In the genomic region with DNA sequence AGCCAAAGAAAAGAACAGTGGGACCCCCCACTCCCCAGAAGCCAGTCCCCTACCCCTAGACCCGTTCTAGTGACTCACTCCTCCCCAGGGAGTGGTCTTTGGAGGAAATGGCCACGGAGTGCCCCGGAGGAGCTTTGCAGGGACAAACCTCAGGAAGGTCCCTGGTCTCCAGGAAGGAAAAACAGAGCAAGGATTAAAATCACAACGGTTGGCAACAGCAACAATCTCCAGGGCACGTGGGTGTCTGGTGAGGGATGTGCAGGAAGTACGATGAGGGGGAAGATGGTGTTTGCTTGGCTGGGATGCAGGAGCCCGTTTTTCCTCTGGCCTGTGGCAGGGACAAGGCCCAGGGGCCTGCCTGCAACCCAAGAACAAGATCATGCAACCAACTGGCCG, we compare ENCODE assay signal across 24 cellular contexts.
DNase-seq lines count a peak whose midpoint lies in the region; ATAC-seq and TF ChIP-seq lines count a peak whose summit lies in the region.
"Had no signal": no experiment of that assay in that cellular context is flagged by ENCODE, and none has a peak within 500 bp of the region (broad histone marks: within the 10 kb centered on the region; RNA-seq: fewer than 3 reads in every experiment).

No MANE protein-coding gene starts in this region.

- intact Hi-C loops in testis (cut with DNase I; ENCODE audit: low total_unique reads) = no loop called here

- no peaks in the 10 kb centered on the region for H3K9me3 Mint-ChIP-seq in chondrocyte (ENCODE audit: low read depth)
- H3K9me3 Mint-ChIP-seq: activated naive CD8-positive, alpha-beta T cell treated with anti-CD3 and anti-CD28 coated beads, Interleukin-2, amount 10 ng/mL, durations not matched to agents 7 days and 5 days; activated T-cell treated with anti-CD3 and anti-CD28 coated beads, Interleukin-2, amount 50 U/mL, for 4 hours; stimulated activated effector memory CD8-positive, alpha-beta T cell treated with anti-CD3 and anti-CD28 coated beads, Interleukin-12 subunit alpha, Interleukin-12 subunit beta, amount 100 ng/mL, for 72 hours; WTC11 had no signal

- no peak for TF ChIP-seq POLR2A in testis (IDR thresholded peaks at IDR 0.05)

- peaks cover 14% of the 10 kb centered on the region for H3K4me1 Mint-ChIP-seq in chondrocyte (ENCODE audit: low read depth)
- H3K4me1 Mint-ChIP-seq: activated CD8-positive, alpha-beta memory T cell treated with anti-CD3 and anti-CD28 coated beads, Interleukin-2, amount 10 ng/mL, durations not matched to agents 7 days and 5 days; activated naive CD8-positive, alpha-beta T cell treated with anti-CD3 and anti-CD28 coated beads, Interleukin-2, amount 10 ng/mL, durations not matched to agents 7 days and 5 days; stimulated activated effector memory CD8-positive, alpha-beta T cell treated with anti-CD3 and anti-CD28 coated beads, Interleukin-12 subunit alpha, Interleukin-12 subunit beta, amount 100 ng/mL, for 72 hours had no signal

- H3K4me3 ChIP-seq in BE2C (ENCODE audit: low read depth, low read length) = no peak overlapping the region
- no peak overlapping the region for H3K4me3 ChIP-seq in testis
- H3K4me3 ChIP-seq: BLaER1, left lung, SJSA1 had no signal

- peak overlapping the region; percentile 20 for H3K27ac Mint-ChIP-seq in chondrocyte (ENCODE audit: unreplicated experiment)
- H3K27ac Mint-ChIP-seq: activated CD8-positive, alpha-beta memory T cell treated with anti-CD3 and anti-CD28 coated beads, Interleukin-2, amount 10 ng/mL, durations not matched to agents 7 days and 5 days; activated naive CD8-positive, alpha-beta T cell treated with anti-CD3 and anti-CD28 coated beads, Interleukin-2, amount 10 ng/mL, durations not matched to agents 7 days and 5 days; stimulated activated effector memory CD8-positive, alpha-beta T cell treated with anti-CD3 and anti-CD28 coated beads, Interleukin-12 subunit alpha, Interleukin-12 subunit beta, amount 100 ng/mL, for 72 hours; WTC11 had no signal

- WGBS in testis, 2 donors = 36 to 40% methylated on average over 6 to 8 of the region's 8 CpGs

- no peak for ATAC-seq in GM18867 (IDR thresholded peaks at IDR 0.05; ENCODE audit: unreplicated experiment)
- ATAC-seq: activated CD8-positive, alpha-beta memory T cell treated with anti-CD3 and anti-CD28 coated beads, Interleukin-2, amount 10 ng/mL, durations not matched to agents 7 days and 5 days; activated T-cell treated with anti-CD3 and anti-CD28 coated beads, Interleukin-2, amount 50 U/mL, for 4 hours; HCT116; left lung; stimulated activated effector memory CD8-positive, alpha-beta T cell treated with anti-CD3 and anti-CD28 coated beads, Interleukin-12 subunit alpha, Interleukin-12 subunit beta, amount 100 ng/mL, for 72 hours had no signal

- no peaks in the 10 kb centered on the region for H3K4me1 ChIP-seq in BE2C
- peaks cover 4% of the 10 kb centered on the region for H3K4me1 ChIP-seq in testis
- H3K4me1 ChIP-seq: left lung, SJSA1 had no signal

- H3K27ac ChIP-seq in testis = no peak overlapping the region
- H3K27ac ChIP-seq: BLaER1, left lung, SJSA1 had no signal

- TF ChIP-seq CTCF in BE2C (IDR thresholded peaks at IDR 0.05; ENCODE audit: low read depth, low read length) (no peak), chondrocyte (IDR thresholded peaks at IDR 0.05) (no peak), testis (IDR thresholded peaks at IDR 0.05) (no peak)

- peaks cover 10% of the 10 kb centered on the region for H3K27me3 Mint-ChIP-seq in chondrocyte (ENCODE audit: low read depth)

- peak overlapping the region; percentile 12 for H3K4me3 Mint-ChIP-seq in chondrocyte (ENCODE audit: unreplicated experiment)
- H3K4me3 Mint-ChIP-seq: activated CD8-positive, alpha-beta memory T cell treated with anti-CD3 and anti-CD28 coated beads, Interleukin-2, amount 10 ng/mL, durations not matched to agents 7 days and 5 days; activated naive CD8-positive, alpha-beta T cell treated with anti-CD3 and anti-CD28 coated beads, Interleukin-2, amount 10 ng/mL, durations not matched to agents 7 days and 5 days; activated T-cell treated with anti-CD3 and anti-CD28 coated beads, Interleukin-2, amount 50 U/mL, for 4 hours; stimulated activated effector memory CD8-positive, alpha-beta T cell treated with anti-CD3 and anti-CD28 coated beads, Interleukin-12 subunit alpha, Interleukin-12 subunit beta, amount 100 ng/mL, for 72 hours; WTC11 had no signal

- no peaks in the 10 kb centered on the region for H3K36me3 ChIP-seq in BE2C
- no peaks in the 10 kb centered on the region for H3K36me3 ChIP-seq in testis (ENCODE audit: low read depth, missing control alignments)
- H3K36me3 ChIP-seq: BLaER1, left lung, SJSA1 had no signal

- no peaks in the 10 kb centered on the region for H3K9me3 ChIP-seq in BE2C
- no peaks in the 10 kb centered on the region for H3K9me3 ChIP-seq in testis
- H3K9me3 ChIP-seq: BLaER1, left lung, SJSA1 had no signal

- H3K36me3 Mint-ChIP-seq in chondrocyte (ENCODE audit: low read depth) = no peaks in the 10 kb centered on the region
- H3K36me3 Mint-ChIP-seq: activated CD8-positive, alpha-beta memory T cell treated with anti-CD3 and anti-CD28 coated beads, Interleukin-2, amount 10 ng/mL, durations not matched to agents 7 days and 5 days; activated naive CD8-positive, alpha-beta T cell treated with anti-CD3 and anti-CD28 coated beads, Interleukin-2, amount 10 ng/mL, durations not matched to agents 7 days and 5 days; stimulated activated effector memory CD8-positive, alpha-beta T cell treated with anti-CD3 and anti-CD28 coated beads, Interleukin-12 subunit alpha, Interleukin-12 subunit beta, amount 100 ng/mL, for 72 hours; WTC11 had no signal

- H3K27me3 ChIP-seq in BE2C = no peaks in the 10 kb centered on the region
- H3K27me3 ChIP-seq in testis = no peaks in the 10 kb centered on the region
- H3K27me3 ChIP-seq: BLaER1, left lung had no signal

- DNase-seq in BE2C = peak; percentile 42
- DNase-seq in HT1080 (ENCODE audit: low read depth) = peak; percentile 10
- DNase-seq in chondrocyte (ENCODE audit: low spot score) = no peak
- DNase-seq in lung microvascular endothelial cell (ENCODE audit: low read depth in 2 of 2) = peak; percentile 37 to 55
- no peak for DNase-seq in testis
- DNase-seq in NOMO-1 (lab: John Stamatoyannopoulos, UW; ENCODE audit: unreplicated experiment in 2 of 2) = no peak
- DNase-seq: activated CD4-positive, alpha-beta T cell treated with anti-CD3 and anti-CD28 coated beads, Interleukin-2, amount 50 U/mL, for 1 hour; activated CD8-positive, alpha-beta memory T cell treated with anti-CD3 and anti-CD28 coated beads, Interleukin-2, amount 10 ng/mL, durations not matched to agents 7 days and 5 days; activated gamma-delta T cell treated with Interleukin-2 at 50 U/mL for 16 hours; activated naive CD8-positive, alpha-beta T cell treated with anti-CD3 and anti-CD28 coated beads, Interleukin-2, amount 10 ng/mL, durations not matched to agents 7 days and 5 days; activated T-cell treated with anti-CD3 and anti-CD28 coated beads, Interleukin-2, amount 50 U/mL, for 4 hours; GDM1; Kasumi-1; left lung; NCI-H1694; NCI-H446; NCI-H774; trophoblast cell had no signal

Comparison
In these comparisons a context has a peak if more than half of its experiments do, and no peak if none do; other contexts are left out.
1. DNase-seq: peak in BE2C (single experiment), HT1080 (single experiment) and lung microvascular endothelial cell (2 of 2); none in chondrocyte (single experiment), testis (single experiment) and NOMO-1 (0 of 2).